In genomic region chr22:38784035-38784434, GRCh38 we compare ENCODE assay signal across 15 cellular contexts. TPM values are rescaled to one million over a fixed set of nuclear protein-coding genes. Genes with fewer than 3 reads are reported as not detected.
DNase-seq lines count a peak whose midpoint lies in the region; ATAC-seq and TF ChIP-seq lines count a peak whose summit lies in the region.
"Had no signal": no experiment of that assay in that cellular context is flagged by ENCODE, and none has a peak within 500 bp of the region (broad histone marks: within the 10 kb centered on the region; RNA-seq: fewer than 3 reads in every experiment).

No MANE protein-coding gene starts in this region.

- 80% methylated on average over 15 of the region's 15 CpGs for WGBS in right cardiac atrium
- whole genome bisulfite sequencing in aorta, 2 donors = 95% methylated on average over 15 of the region's 15 CpGs

- H3K4me3 ChIP-seq in right cardiac atrium (ENCODE audit: low read length) = no peak overlapping the region
- no peak overlapping the region for H3K4me3 ChIP-seq in aorta (ENCODE audit: low read length in 2 of 2)
- H3K4me3 ChIP-seq: A549, GM23248 had no signal

- H3K4me1 Mint-ChIP-seq in glutamatergic neuron (ENCODE audit: low read depth, unreplicated experiment) = peaks cover 18% of the 10 kb centered on the region
- peaks cover 7% of the 10 kb centered on the region for H3K4me1 Mint-ChIP-seq in stimulated activated effector memory CD8-positive, alpha-beta T cell treated with anti-CD3 and anti-CD28 coated beads, Interleukin-12 subunit alpha, Interleukin-12 subunit beta, amount 100 ng/mL, for 72 hours

- H3K9me3 ChIP-seq in right cardiac atrium (ENCODE audit: control insufficient read depth, low read length) (no peaks in the 10 kb centered on the region), aorta (ENCODE audit: control insufficient read depth, low read length) (no peaks in the 10 kb centered on the region)
- H3K9me3 ChIP-seq: A549 had no signal

- H3K27ac ChIP-seq in right cardiac atrium (ENCODE audit: low read length) = peak overlapping the region; percentile 67
- no peak overlapping the region for H3K27ac ChIP-seq in aorta (ENCODE audit: low read depth in 1 of 2, low read length in 2 of 2)
- H3K27ac ChIP-seq: A549, HL-60 had no signal

- peaks cover 3% of the 10 kb centered on the region for H3K9me3 Mint-ChIP-seq in glutamatergic neuron (ENCODE audit: unreplicated experiment)
- no peaks in the 10 kb centered on the region for H3K9me3 Mint-ChIP-seq in stimulated activated effector memory CD8-positive, alpha-beta T cell treated with anti-CD3 and anti-CD28 coated beads, Interleukin-12 subunit alpha, Interleukin-12 subunit beta, amount 100 ng/mL, for 72 hours
- H3K9me3 Mint-ChIP-seq: CD14-positive monocyte; CD8-positive, alpha-beta T cell had no signal

- TF ChIP-seq CTCF in glutamatergic neuron (IDR thresholded peaks at IDR 0.05; ENCODE audit: partially characterized antibody, unreplicated experiment) = no peak

- H3K36me3 Mint-ChIP-seq in glutamatergic neuron (ENCODE audit: unreplicated experiment) = peaks cover 12% of the 10 kb centered on the region
- no peaks in the 10 kb centered on the region for H3K36me3 Mint-ChIP-seq in stimulated activated effector memory CD8-positive, alpha-beta T cell treated with anti-CD3 and anti-CD28 coated beads, Interleukin-12 subunit alpha, Interleukin-12 subunit beta, amount 100 ng/mL, for 72 hours

- H3K27me3 ChIP-seq in right cardiac atrium (ENCODE audit: control insufficient read depth, insufficient read depth) (no peaks in the 10 kb centered on the region), aorta (ENCODE audit: control insufficient read depth in 1 of 2, insufficient read depth in 2 of 2, low read length in 1 of 2) (no peaks in the 10 kb centered on the region)

- H3K36me3 ChIP-seq in aorta (ENCODE audit: control insufficient read depth in 1 of 2, insufficient read depth in 2 of 2, low read length in 1 of 2) = no peaks in the 10 kb centered on the region

- intact Hi-C loops in right cardiac atrium (cut with DNase I) = no loop called here
- intact Hi-C loops in Right ventricle myocardium superior (cut with DNase I) = no loop called here
- intact Hi-C loops in aorta (cut with DNase I) = loop anchor here in 1 of 2 donors (5.0 kb wide), 1 partner anchor 63 kb away; no protein-coding TSS in a partner anchor

- H3K4me1 ChIP-seq in right cardiac atrium (ENCODE audit: control insufficient read depth, insufficient read depth, low read length) (peaks cover 21% of the 10 kb centered on the region), aorta (ENCODE audit: control insufficient read depth in 1 of 2, insufficient read depth in 2 of 2, low read length in 2 of 2) (peaks cover 0 to 12% of the 10 kb centered on the region in 2 donors)

- H3K27me3 Mint-ChIP-seq in glutamatergic neuron (ENCODE audit: unreplicated experiment) = peaks cover 4% of the 10 kb centered on the region

- ATAC-seq in right cardiac atrium = no peak
- ATAC-seq in Right ventricle myocardium superior (ENCODE audit: poor library complexity) = no peak
- ATAC-seq in stimulated activated effector memory CD8-positive, alpha-beta T cell treated with anti-CD3 and anti-CD28 coated beads, Interleukin-12 subunit alpha, Interleukin-12 subunit beta, amount 100 ng/mL, for 72 hours = no peak
- ATAC-seq in aorta (ENCODE audit: low FRiP score) = no peak
- ATAC-seq: A549; CD8-positive, alpha-beta T cell; HCT116 had no signal

- peak overlapping the region; percentile 52 for H3K27ac Mint-ChIP-seq in glutamatergic neuron (ENCODE audit: unreplicated experiment)
- H3K27ac Mint-ChIP-seq in stimulated activated effector memory CD8-positive, alpha-beta T cell treated with anti-CD3 and anti-CD28 coated beads, Interleukin-12 subunit alpha, Interleukin-12 subunit beta, amount 100 ng/mL, for 72 hours = peak overlapping the region; percentile 79
- H3K27ac Mint-ChIP-seq: CD8-positive, alpha-beta T cell had no signal

- no peak overlapping the region for H3K4me3 Mint-ChIP-seq in glutamatergic neuron (ENCODE audit: unreplicated experiment)
- H3K4me3 Mint-ChIP-seq in stimulated activated effector memory CD8-positive, alpha-beta T cell treated with anti-CD3 and anti-CD28 coated beads, Interleukin-12 subunit alpha, Interleukin-12 subunit beta, amount 100 ng/mL, for 72 hours = no peak overlapping the region
- H3K4me3 Mint-ChIP-seq: CD14-positive monocyte; CD8-positive, alpha-beta T cell had no signal

- no peak for DNase-seq in right cardiac atrium
- DNase-seq in Right ventricle myocardium superior = no peak
- no peak for DNase-seq in glutamatergic neuron
- no peak for DNase-seq in stimulated activated effector memory CD8-positive, alpha-beta T cell treated with anti-CD3 and anti-CD28 coated beads, Interleukin-12 subunit alpha, Interleukin-12 subunit beta, amount 100 ng/mL, for 72 hours (ENCODE audit: low spot score in 2 of 2)
- DNase-seq in foreskin melanocyte = no peak
- no peak for DNase-seq in aorta
- DNase-seq: CD8-positive, alpha-beta T cell; COR-L47; DND-41; GDM1; GM23248 had no signal

RNA-seq across cellular contexts. Expression of gene DNAL4, which starts 9.9 kb away (rescaled TPM):
- 10 to 100 TPM; 10.7 to 13.7 (median 12.7) TPM for total RNA-seq in right cardiac atrium
- 14.7 TPM for polyA plus RNA-seq in right cardiac atrium
- 12.2 TPM for total RNA-seq in Right ventricle myocardium superior
- 19.4 TPM for total RNA-seq in glutamatergic neuron (ENCODE audit: unreplicated experiment)
- 10 to 100 TPM in 1 of 2 donors, 1 to 10 TPM in 1; 8.2 to 10.8 TPM for total RNA-seq in aorta
- polyA plus RNA-seq in aorta = 10 to 100 TPM in 1 of 2 donors, 1 to 10 TPM in 1; 8.8 to 14.3 TPM

RNA-seq across cellular contexts. Expression of gene SUN2, which starts 28.2 kb away (rescaled TPM):
- total RNA-seq in right cardiac atrium (100 to 1,000 TPM; 103 to 123 (median 116) TPM), Right ventricle myocardium superior (117 TPM), glutamatergic neuron (ENCODE audit: unreplicated experiment) (174 TPM), aorta (100 to 1,000 TPM; 275 to 495 TPM)
- polyA plus RNA-seq in right cardiac atrium (61.7 TPM), aorta (100 to 1,000 TPM in 1 of 2 donors, 10 to 100 TPM in 1; 95.4 to 303 TPM)

RNA-seq across cellular contexts. Expression of gene NPTXR, which starts 59.8 kb away (rescaled TPM):
- total RNA-seq in right cardiac atrium (10 to 100 TPM; 23.8 to 51.1 (median 38.4) TPM), Right ventricle myocardium superior (16.8 TPM), glutamatergic neuron (ENCODE audit: unreplicated experiment) (9.2 TPM), aorta (10 to 100 TPM; 16.5 to 21.9 TPM)
- polyA plus RNA-seq in right cardiac atrium (32.3 TPM), aorta (10 to 100 TPM in 1 of 2 donors, 1 to 10 TPM in 1; 6.1 to 11.3 TPM)
- polyA plus RNA-seq: CD14-positive monocyte had no signal
